ENCODE assay signal across 19 cellular contexts in genomic region chr3:177694951-177695350, GRCh38.
DNase-seq lines count a peak whose midpoint lies in the region; ATAC-seq, FAIRE-seq and TF ChIP-seq lines count a peak whose summit lies in the region.
"Had no signal": no experiment of that assay in that cellular context is flagged by ENCODE, and none has a peak within 500 bp of the region (broad histone marks: within the 10 kb centered on the region; RNA-seq: fewer than 3 reads in every experiment).

No MANE protein-coding gene starts in this region.

- ATAC-seq in lower lobe of right lung: no peak
- ATAC-seq: HepG2 had no signal

- peaks cover 10% of the 10 kb centered on the region for H3F3A ChIP-seq in smooth muscle cell (ENCODE audit: low read depth)

- DNase-seq in AG10803 (ENCODE audit: low read depth) (peak; percentile 12), adipocyte (ENCODE audit: low read depth) (peak; percentile 36), frontal cortex (ENCODE audit: low spot score in 2 of 2) (no peak), smooth muscle cell (lab: John Stamatoyannopoulos, UW; ENCODE audit: unreplicated experiment) (no peak), AG20443 (ENCODE audit: low spot score) (no peak), Kasumi-1 (lab: John Stamatoyannopoulos, UW) (no peak), NCI-H2029 (lab: John Stamatoyannopoulos, UW) (no peak), lower lobe of right lung (no peak)
- DNase-seq: Caco-2; CD4-positive, CD25-positive, alpha-beta regulatory T cell; DMS153; H7; MM.1S; NCI-H1105; NCI-H1694; RPMI8226; SIG-M5 had no signal

- no peaks in the 10 kb centered on the region for H4K20me1 ChIP-seq in smooth muscle cell (ENCODE audit: low read depth)

- peak overlapping the region; percentile 8 for H2AFZ ChIP-seq in smooth muscle cell (ENCODE audit: low read depth)

- intact Hi-C loops in lower lobe of right lung (cut with DNase I): no loop called here

- H3K4me3 ChIP-seq in AG10803 (ENCODE audit: low read length) (no peak overlapping the region), adipocyte (ENCODE audit: low read length) (peak overlapping the region; percentile 20), smooth muscle cell (no peak overlapping the region), lower lobe of right lung (no peak overlapping the region)

- H3K36me3 ChIP-seq in adipocyte (ENCODE audit: control insufficient read depth, insufficient read depth, low read length, severe bottlenecking) (no peaks in the 10 kb centered on the region), smooth muscle cell (ENCODE audit: low read depth) (no peaks in the 10 kb centered on the region), lower lobe of right lung (no peaks in the 10 kb centered on the region)

- 94% methylated on average over 1 of the region's 1 CpG for WGBS in smooth muscle cell (ENCODE audit: low lambda C conversion rate)

- no peak for TF ChIP-seq CTCF in AG10803 (conservative IDR thresholded peaks at IDR 0.05; ENCODE audit: low read length)
- no peak for TF ChIP-seq CTCF in smooth muscle cell (IDR thresholded peaks at IDR 0.05; ENCODE audit: borderline replicate concordance, insufficient read depth, poor library complexity, severe bottlenecking)
- no peak for TF ChIP-seq CTCF in lower lobe of right lung (IDR thresholded peaks at IDR 0.05)

- H3K9ac ChIP-seq in adipocyte (ENCODE audit: low read length) (no peak overlapping the region), smooth muscle cell (ENCODE audit: low read depth) (no peak overlapping the region)
- H3K9ac ChIP-seq: KMS-11 had no signal

- H3K4me2 ChIP-seq in smooth muscle cell: peak overlapping the region; percentile 61
- H3K4me2 ChIP-seq: KMS-11 had no signal

- no peaks in the 10 kb centered on the region for H3K27me3 ChIP-seq in adipocyte (replicated peaks; ENCODE audit: control insufficient read depth, insufficient read depth, low read length)
- H3K27me3 ChIP-seq in smooth muscle cell (ENCODE audit: low read depth): no peaks in the 10 kb centered on the region
- no peaks in the 10 kb centered on the region for H3K27me3 ChIP-seq in lower lobe of right lung (ENCODE audit: low read depth)

- H3K4me1 ChIP-seq in adipocyte (ENCODE audit: control insufficient read depth, insufficient read depth, low read length): peaks cover 20% of the 10 kb centered on the region
- H3K4me1 ChIP-seq in smooth muscle cell (ENCODE audit: low read depth): no peaks in the 10 kb centered on the region
- H3K4me1 ChIP-seq in lower lobe of right lung: no peaks in the 10 kb centered on the region
- H3K4me1 ChIP-seq: Caco-2 had no signal

- H3K27ac ChIP-seq in smooth muscle cell (ENCODE audit: low read depth) (no peak overlapping the region), lower lobe of right lung (no peak overlapping the region)
- H3K27ac ChIP-seq: KMS-11 had no signal

- no peaks in the 10 kb centered on the region for H3K79me2 ChIP-seq in smooth muscle cell (ENCODE audit: low read depth)

- no peaks in the 10 kb centered on the region for H3K9me3 ChIP-seq in adipocyte (ENCODE audit: control insufficient read depth, low read length)
- H3K9me3 ChIP-seq in smooth muscle cell (replicated peaks; ENCODE audit: low read depth): no peaks in the 10 kb centered on the region
- no peaks in the 10 kb centered on the region for H3K9me3 ChIP-seq in lower lobe of right lung
- H3K9me3 ChIP-seq: Caco-2 had no signal

- peak; percentile 60 for FAIRE-seq in frontal cortex (lab: Jason Lieb, UNC)
- FAIRE-seq: HepG2 had no signal

Comparison
In these comparisons a context has a peak if more than half of its experiments do, and no peak if none do; other contexts are left out.
1. DNase-seq: peak in AG10803 (single experiment) and adipocyte (single experiment); none in frontal cortex (0 of 2), smooth muscle cell (single experiment), AG20443 (single experiment), Kasumi-1 (0 of 2), NCI-H2029 (single experiment) and lower lobe of right lung (single experiment).